In genomic region chr16:80825365-80825758, GRCh38 we compare ENCODE assay signal across 23 cellular contexts.
"Had no signal": no experiment of that assay in that cellular context is flagged by ENCODE, and none has a peak within 500 bp of the region (broad histone marks: within the 10 kb centered on the region; RNA-seq: fewer than 3 reads in every experiment).

No MANE protein-coding gene starts in this region.

- H3K4me3 ChIP-seq: adrenal gland, body of pancreas, breast epithelium had no signal

- H3K36me3 ChIP-seq: adrenal gland, brain microvascular endothelial cell, breast epithelium had no signal

- DNase-seq: activated B cell treated with CpG ODN at 0.5 μM for 24 hours; activated CD4-positive, CD25-positive, alpha-beta regulatory T cell treated with anti-CD3 and anti-CD28 coated beads, Interleukin-2, amount 50 U/mL, for 72 hours; activated naive CD4-positive, alpha-beta T cell; activated T-cell treated with anti-CD3 and anti-CD28 coated beads, Interleukin-2, amount 50 U/mL, for 1 hour; amniotic stem cell; aorta; T-helper 9 cell had no signal

- H3K27me3 Mint-ChIP-seq: activated B cell treated with CpG ODN at 0.5 μM for 24 hours had no signal

- H3K36me3 Mint-ChIP-seq: activated CD4-positive, alpha-beta memory T cell treated with anti-CD3 and anti-CD28 coated beads for 36 hours; activated naive CD4-positive, alpha-beta T cell treated with anti-CD3 and anti-CD28 coated beads, Interleukin-2, amount 50 U/mL, for 72 hours; activated naive CD8-positive, alpha-beta T cell treated with anti-CD3 and anti-CD28 coated beads for 36 hours had no signal

- H3K27me3 ChIP-seq: adrenal gland, body of pancreas, brain microvascular endothelial cell, breast epithelium had no signal

- H3K4me3 Mint-ChIP-seq: activated B cell treated with CpG ODN at 0.5 μM for 24 hours; activated CD4-positive, alpha-beta memory T cell treated with anti-CD3 and anti-CD28 coated beads for 36 hours; activated CD4-positive, alpha-beta T cell treated with anti-CD3 and anti-CD28 coated beads, Interleukin-2, amount 10 ng/mL, durations not matched to agents 24 days and 14 days; activated CD8-positive, alpha-beta T cell treated with anti-CD3 and anti-CD28 coated beads for 36 hours; activated naive CD4-positive, alpha-beta T cell treated with anti-CD3 and anti-CD28 coated beads for 36 hours; activated naive CD8-positive, alpha-beta T cell treated with anti-CD3 and anti-CD28 coated beads for 36 hours; activated T-cell treated with anti-CD3 and anti-CD28 coated beads, Interleukin-2, amount 50 U/mL, for 4 hours; activated T-cell treated with anti-CD3 and anti-CD28 coated beads, Interleukin-2, amount 50 U/mL, for 72 hours; activated T-helper 1 cell treated with anti-CD3 and anti-CD28 coated beads, Interleukin-12 subunit alpha, Interleukin-12 subunit beta, Interleukin-2, Interleukin-4 antibody, amounts not matched to agents 30 ng/mL and 10 ng/mL and 1 ng/mL, durations not matched to agents 14 hours and 24 hours and 36 hours; activated T-helper 17 cell treated with anti-CD3 and anti-CD28 coated beads, Interleukin-2, amount 50 U/mL, for 72 hours; T-helper 1 cell treated with Interleukin-12 subunit alpha and Interleukin-12 subunit beta and Interleukin-4 antibody, amounts not matched to agents 30 μg/mL and 1 μg/mL, for 36 hours; T-helper 2 cell treated with Interferon-gamma antibody and Interleukin-4, amounts not matched to agents 5 μg/mL and 100 μg/mL, for 36 hours had no signal

- H3K4me1 Mint-ChIP-seq: activated naive CD8-positive, alpha-beta T cell treated with anti-CD3 and anti-CD28 coated beads for 36 hours; activated T-helper 17 cell treated with anti-CD3 and anti-CD28 coated beads, Interleukin-2, amount 50 U/mL, for 72 hours had no signal

- H3K4me1 ChIP-seq: adrenal gland, body of pancreas, breast epithelium had no signal

- H3K9me3 ChIP-seq: adrenal gland, body of pancreas, breast epithelium had no signal

- H3K27ac ChIP-seq: adrenal gland, body of pancreas, brain microvascular endothelial cell, breast epithelium had no signal

- H3K27ac Mint-ChIP-seq: activated B cell treated with CpG ODN at 0.5 μM for 24 hours; activated CD4-positive, alpha-beta memory T cell treated with anti-CD3 and anti-CD28 coated beads for 36 hours; activated CD4-positive, alpha-beta T cell treated with anti-CD3 and anti-CD28 coated beads, Interleukin-2, amount 10 ng/mL, durations not matched to agents 24 days and 14 days; activated CD8-positive, alpha-beta T cell treated with anti-CD3 and anti-CD28 coated beads for 36 hours; activated naive CD4-positive, alpha-beta T cell treated with anti-CD3 and anti-CD28 coated beads for 36 hours; activated naive CD4-positive, alpha-beta T cell treated with anti-CD3 and anti-CD28 coated beads, Interleukin-2, amount 50 U/mL, for 72 hours; activated naive CD8-positive, alpha-beta T cell treated with anti-CD3 and anti-CD28 coated beads for 36 hours; activated T-cell treated with anti-CD3 and anti-CD28 coated beads, Interleukin-2, amount 50 U/mL, for 72 hours; activated T-helper 1 cell treated with anti-CD3 and anti-CD28 coated beads, Interleukin-12 subunit alpha, Interleukin-12 subunit beta, Interleukin-2, Interleukin-4 antibody, amounts not matched to agents 30 ng/mL and 10 ng/mL and 1 ng/mL, durations not matched to agents 14 hours and 24 hours and 36 hours; activated T-helper 17 cell treated with anti-CD3 and anti-CD28 coated beads, Interleukin-2, amount 50 U/mL, for 72 hours; T-helper 1 cell treated with Interleukin-12 subunit alpha and Interleukin-12 subunit beta and Interleukin-4 antibody, amounts not matched to agents 30 μg/mL and 1 μg/mL, for 36 hours; T-helper 2 cell treated with Interferon-gamma antibody and Interleukin-4, amounts not matched to agents 5 μg/mL and 100 μg/mL, for 36 hours had no signal

- ATAC-seq: activated naive CD4-positive, alpha-beta T cell treated with anti-CD3 and anti-CD28 coated beads, Interleukin-2, amount 50 U/mL, for 72 hours; activated T-cell treated with anti-CD3 and anti-CD28 coated beads, Interleukin-2, amount 50 U/mL, for 4 hours; activated T-cell treated with anti-CD3 and anti-CD28 coated beads, Interleukin-2, amount 50 U/mL, for 72 hours; activated T-helper 17 cell treated with anti-CD3 and anti-CD28 coated beads, Interleukin-2, amount 50 U/mL, for 72 hours; body of pancreas had no signal

- H3K9me3 Mint-ChIP-seq: activated B cell treated with CpG ODN at 0.5 μM for 24 hours; activated CD4-positive, alpha-beta memory T cell treated with anti-CD3 and anti-CD28 coated beads for 36 hours; activated CD4-positive, alpha-beta T cell treated with anti-CD3 and anti-CD28 coated beads, Interleukin-2, amount 10 ng/mL, durations not matched to agents 24 days and 14 days; activated CD8-positive, alpha-beta T cell treated with anti-CD3 and anti-CD28 coated beads for 36 hours; activated naive CD4-positive, alpha-beta T cell treated with anti-CD3 and anti-CD28 coated beads for 36 hours; activated naive CD4-positive, alpha-beta T cell treated with anti-CD3 and anti-CD28 coated beads, Interleukin-2, amount 50 U/mL, for 72 hours; activated naive CD8-positive, alpha-beta T cell treated with anti-CD3 and anti-CD28 coated beads for 36 hours; activated T-cell treated with anti-CD3 and anti-CD28 coated beads, Interleukin-2, amount 50 U/mL, for 4 hours; activated T-cell treated with anti-CD3 and anti-CD28 coated beads, Interleukin-2, amount 50 U/mL, for 72 hours; activated T-helper 1 cell treated with anti-CD3 and anti-CD28 coated beads, Interleukin-12 subunit alpha, Interleukin-12 subunit beta, Interleukin-2, Interleukin-4 antibody, amounts not matched to agents 30 ng/mL and 10 ng/mL and 1 ng/mL, durations not matched to agents 14 hours and 24 hours and 36 hours; activated T-helper 17 cell treated with anti-CD3 and anti-CD28 coated beads, Interleukin-2, amount 50 U/mL, for 72 hours; T-helper 1 cell treated with Interleukin-12 subunit alpha and Interleukin-12 subunit beta and Interleukin-4 antibody, amounts not matched to agents 30 μg/mL and 1 μg/mL, for 36 hours; T-helper 2 cell treated with Interferon-gamma antibody and Interleukin-4, amounts not matched to agents 5 μg/mL and 100 μg/mL, for 36 hours had no signal
